21 cellular contexts compared by ENCODE assay signal in genomic region chr6:13101409-13101808, GRCh38.
"Had no signal": no experiment of that assay in that cellular context is flagged by ENCODE, and none has a peak within 500 bp of the region (broad histone marks: within the 10 kb centered on the region; RNA-seq: fewer than 3 reads in every experiment).

No MANE protein-coding gene starts in this region.

- H3K4me3 ChIP-seq: coronary artery, esophagus muscularis mucosa, hepatocyte, left lung, thyroid gland had no signal

- H3K9me3 Mint-ChIP-seq: activated naive CD4-positive, alpha-beta T cell treated with anti-CD3 and anti-CD28 coated beads, Interleukin-2, amount 50 U/mL, for 72 hours; natural killer cell; stimulated activated naive CD8-positive, alpha-beta T cell treated with anti-CD3 and anti-CD28 coated beads, Interleukin-15, Interleukin-2, amounts not matched to agents 100 ng/mL and 50 ng/mL, for 24 hours had no signal

- H3K4me1 ChIP-seq: parathyroid adenoma had no signal

- DNase-seq: activated CD4-positive, CD25-positive, alpha-beta regulatory T cell treated with anti-CD3 and anti-CD28 coated beads, Interleukin-2, amount 50 U/mL, for 72 hours; activated T-cell treated with anti-CD3 and anti-CD28 coated beads, Interleukin-2, amount 50 U/mL, for 1 hour; cerebellar nuclear complex; glutamatergic neuron; kidney glomerular epithelial cell; left lung; natural killer cell; right cardiac atrium; stimulated activated CD4-positive, alpha-beta T cell treated with anti-CD3 and anti-CD28 coated beads, Interleukin-4, amount 100 ng/mL, for 4 hours; substantia nigra; thyroid gland; WERI-Rb-1 had no signal

- H3K4me1 Mint-ChIP-seq: natural killer cell had no signal

- H3K36me3 ChIP-seq: esophagus muscularis mucosa, left lung, thyroid gland, WERI-Rb-1 had no signal

- ATAC-seq: activated naive CD4-positive, alpha-beta T cell treated with anti-CD3 and anti-CD28 coated beads, Interleukin-2, amount 50 U/mL, for 72 hours; left lung; natural killer cell; right cardiac atrium had no signal

- H3K27ac Mint-ChIP-seq: activated naive CD4-positive, alpha-beta T cell treated with anti-CD3 and anti-CD28 coated beads, Interleukin-2, amount 50 U/mL, for 72 hours; natural killer cell; stimulated activated naive CD8-positive, alpha-beta T cell treated with anti-CD3 and anti-CD28 coated beads, Interleukin-15, Interleukin-2, amounts not matched to agents 100 ng/mL and 50 ng/mL, for 24 hours had no signal

- H3K27me3 ChIP-seq: esophagus muscularis mucosa, left lung, thyroid gland had no signal

- H3K79me2 ChIP-seq: hepatocyte, parathyroid adenoma had no signal

- FAIRE-seq: astrocyte, frontal cortex, TTC549 had no signal

- H3K27ac ChIP-seq: coronary artery, esophagus muscularis mucosa, hepatocyte, left lung, parathyroid adenoma, thyroid gland, WERI-Rb-1 had no signal

- H3K4me2 ChIP-seq: hepatocyte had no signal

- H3K4me3 Mint-ChIP-seq: natural killer cell; stimulated activated naive CD8-positive, alpha-beta T cell treated with anti-CD3 and anti-CD28 coated beads, Interleukin-15, Interleukin-2, amounts not matched to agents 100 ng/mL and 50 ng/mL, for 24 hours had no signal

- H3K36me3 Mint-ChIP-seq: activated naive CD4-positive, alpha-beta T cell treated with anti-CD3 and anti-CD28 coated beads, Interleukin-2, amount 50 U/mL, for 72 hours; natural killer cell had no signal

- H3K9ac ChIP-seq: parathyroid adenoma had no signal

- H3K9me3 ChIP-seq: esophagus muscularis mucosa, left lung, thyroid gland had no signal

- H2AFZ ChIP-seq: hepatocyte, parathyroid adenoma had no signal
